ENCODE assay signal across 16 cellular contexts in genomic region chr12:108800591-108800990, GRCh38. TPM values are rescaled to one million over a fixed set of nuclear protein-coding genes. Genes with fewer than 3 reads are reported as not detected.
DNase-seq lines count a peak whose midpoint lies in the region; ATAC-seq and TF ChIP-seq lines count a peak whose summit lies in the region.
"Had no signal": no experiment of that assay in that cellular context is flagged by ENCODE, and none has a peak within 500 bp of the region (broad histone marks: within the 10 kb centered on the region; RNA-seq: fewer than 3 reads in every experiment).

No MANE protein-coding gene starts in this region.

- WGBS in heart left ventricle, 4 donors: 86 to 91% (median 88%) methylated on average over 12 of the region's 12 CpGs
- WGBS in esophagus muscularis mucosa: 51% methylated on average over 12 of the region's 12 CpGs

- no peak overlapping the region for H3K4me3 Mint-ChIP-seq in osteocyte (ENCODE audit: unreplicated experiment)

- peaks cover 10 to 74% (median 58%) of the 10 kb centered on the region in 12 donors for H3K4me1 ChIP-seq in heart left ventricle
- peaks cover 64 to 81% (median 80%) of the 10 kb centered on the region in 4 donors for H3K4me1 ChIP-seq in esophagus muscularis mucosa
- H3K4me1 ChIP-seq in vagina: peaks cover 50% of the 10 kb centered on the region

- H3K27ac ChIP-seq in heart left ventricle (peak overlapping the region in 11 of 12 donors; percentile 20 to 95 (median 66)), esophagus muscularis mucosa (replicated peaks in 1 of 4) (peak overlapping the region; percentile 90 to 95 (median 94)), vagina (peak overlapping the region; percentile 89)
- H3K27ac ChIP-seq: parathyroid adenoma had no signal

- TF ChIP-seq CTCF in heart left ventricle (IDR thresholded peaks at IDR 0.05) (no peak), esophagus muscularis mucosa (IDR thresholded peaks at IDR 0.05) (no peak), osteocyte (IDR thresholded peaks at IDR 0.05) (no peak), vagina (IDR thresholded peaks at IDR 0.05) (no peak)

- peaks cover 50% of the 10 kb centered on the region for H3K36me3 Mint-ChIP-seq in osteocyte (ENCODE audit: unreplicated experiment)

- in situ Hi-C loops in G401 (cut with HindIII; ENCODE audit: low sequenced_read_pairs): no loop called here

- ATAC-seq in heart left ventricle (no peak), left cardiac atrium (no peak)

- H3K36me3 ChIP-seq in heart left ventricle (peaks cover 3 to 90% (median 70%) of the 10 kb centered on the region in 9 donors), esophagus muscularis mucosa (peaks cover 7 to 75% (median 35%) of the 10 kb centered on the region in 4 donors), vagina (peaks cover 5 to 48% of the 10 kb centered on the region in 2 donors)

- no peaks in the 10 kb centered on the region for H3K27me3 ChIP-seq in heart left ventricle
- no peaks in the 10 kb centered on the region for H3K27me3 ChIP-seq in esophagus muscularis mucosa
- no peaks in the 10 kb centered on the region for H3K27me3 ChIP-seq in vagina
- H3K27me3 ChIP-seq: SJSA1 had no signal

- peak overlapping the region; percentile 99 for H3K27ac Mint-ChIP-seq in osteocyte (ENCODE audit: unreplicated experiment)

- H3K9me3 ChIP-seq in heart left ventricle (peaks cover 0 to 5% (median 0%) of the 10 kb centered on the region in 12 donors), esophagus muscularis mucosa (no peaks in the 10 kb centered on the region), vagina (no peaks in the 10 kb centered on the region)
- H3K9me3 ChIP-seq: SJSA1 had no signal

- DNase-seq in heart left ventricle: no peak
- no peak for DNase-seq in left cardiac atrium
- no peak for DNase-seq in esophagus muscularis mucosa (ENCODE audit: extremely low spot score)
- no peak for DNase-seq in osteocyte (ENCODE audit: extremely low spot score, unreplicated experiment)
- DNase-seq in vagina (ENCODE audit: extremely low spot score in 2 of 2): no peak
- no peak for DNase-seq in NOMO-1 treated with dmso at 0.1 percent for 144 hours (lab: John Stamatoyannopoulos, UW; ENCODE audit: unreplicated experiment)
- no peak for DNase-seq in G401 (ENCODE audit: low spot score)
- no peak for DNase-seq in putamen (ENCODE audit: low spot score)
- DNase-seq: 8988T; activated CD4-positive, alpha-beta T cell treated with anti-CD3 and anti-CD28 coated beads for 1 hour; activated naive CD4-positive, alpha-beta T cell treated with anti-CD3 and anti-CD28 coated beads, Interleukin-2, amount 50 U/mL, for 16 hours; caudate nucleus; Kasumi-1; T-helper 9 cell had no signal

- H3K4me1 Mint-ChIP-seq in osteocyte (ENCODE audit: unreplicated experiment): peaks cover 51% of the 10 kb centered on the region

- H3K4me3 ChIP-seq in heart left ventricle: no peak overlapping the region
- no peak overlapping the region for H3K4me3 ChIP-seq in esophagus muscularis mucosa
- no peak overlapping the region for H3K4me3 ChIP-seq in vagina
- H3K4me3 ChIP-seq: SJSA1 had no signal

- no peaks in the 10 kb centered on the region for H3K9me3 Mint-ChIP-seq in osteocyte (ENCODE audit: unreplicated experiment)

- TF ChIP-seq EP300 in esophagus muscularis mucosa (IDR thresholded peaks at IDR 0.05): no peak

- intact Hi-C loops in heart left ventricle (cut with DNase I) (loop anchor here (5.0 to 10.0 kb wide), 10 partner anchors 52 to 294 kb away; partner anchors contain the start of genes ISCU (in 5 of the 10), SART3 (in 5 of the 10), ALKBH2 (in 4 of the 10) and UNG (in 4 of the 10)), left cardiac atrium (cut with DNase I) (loop anchor here (5.0 to 10.0 kb wide), 3 partner anchors 73 to 233 kb away; no protein-coding TSS in a partner anchor), esophagus muscularis mucosa (cut with DNase I) (loop anchor here (5.0 to 10.0 kb wide), 3 partner anchors 52 to 154 kb away; partner anchors contain the start of gene CORO1C), vagina (cut with DNase I) (loop anchor here (5.0 to 10.0 kb wide), 2 partner anchors 54 to 238 kb away; partner anchors contain the start of genes ISCU, SART3 and SSH1)

- TF ChIP-seq POLR2A in heart left ventricle (IDR thresholded peaks at IDR 0.05): no peak
- no peak for TF ChIP-seq POLR2A in esophagus muscularis mucosa (IDR thresholded peaks at IDR 0.05; ENCODE audit: low read depth)
- no peak for TF ChIP-seq POLR2A in vagina (IDR thresholded peaks at IDR 0.05)

- no peaks in the 10 kb centered on the region for H3K27me3 Mint-ChIP-seq in osteocyte (ENCODE audit: unreplicated experiment)

RNA-seq across cellular contexts. Expression of gene SSH1, which starts 56.8 kb away (rescaled TPM):
- total RNA-seq in heart left ventricle (10 to 100 TPM; 20.2 to 45.8 (median 34.3) TPM), left cardiac atrium (10 to 100 TPM; 30.4 to 46.0 TPM), esophagus muscularis mucosa (10 to 100 TPM; 14.1 to 40.9 (median 28.7) TPM), osteocyte (96.9 and 109 TPM in 2 replicates), vagina (38.1 TPM)
- polyA plus RNA-seq in heart left ventricle: 10 to 100 TPM in 1 of 2 donors, 1 to 10 TPM in 1; 7.8 to 15.2 TPM
- 34.8 and 45.1 TPM in 2 replicates for total RNA-seq in G401 (2014; rRNA removed; shearing (Covaris generic))
